In genomic region chr6:37916675-37917074, GRCh38 we compare ENCODE assay signal across 1 cellular context.
TF ChIP-seq lines count a peak whose summit lies in the region.

No MANE protein-coding gene starts in this region.

TF ChIP-seq in HepG2, 621 proteins besides CTCF, POLR2A, EP300 and RAD21 (continued from another document):
- TF ChIP-seq ZBTB40 (IDR thresholded peaks at IDR 0.05) (no peak), ZBTB40 (CRISPR knock-in tag; IDR thresholded peaks at IDR 0.05) (no peak), ELF4 (CRISPR knock-in tag; IDR thresholded peaks at IDR 0.05; ENCODE audit: borderline replicate concordance) (no peak), SMAD9 (CRISPR knock-in tag; IDR thresholded peaks at IDR 0.05) (no peak)
